In the genomic region with DNA sequence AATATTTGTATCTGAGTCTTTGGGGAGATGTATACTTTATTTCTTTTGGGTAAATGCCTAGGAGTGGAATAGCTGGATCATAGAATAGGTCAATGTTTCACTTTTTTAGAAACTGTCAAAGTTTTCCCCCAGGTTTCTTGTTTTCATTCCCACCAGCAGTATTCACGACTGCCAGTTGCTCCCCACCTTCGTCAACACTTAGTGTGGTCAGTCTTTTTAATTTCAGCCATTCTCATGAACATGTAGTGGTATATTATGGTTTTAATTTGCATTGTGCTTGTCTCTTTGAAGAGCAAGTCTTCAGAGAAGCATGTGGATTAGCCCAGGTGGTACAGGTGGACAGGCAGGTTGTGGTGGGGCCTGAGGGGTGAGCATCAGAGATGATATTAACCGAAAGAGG, we compare ENCODE assay signal across 34 cellular contexts. TPM values are rescaled to one million over a fixed set of nuclear protein-coding genes. Genes with fewer than 3 reads are reported as not detected.
"Had no signal": no experiment of that assay in that cellular context is flagged by ENCODE, and none has a peak within 500 bp of the region (broad histone marks: within the 10 kb centered on the region; RNA-seq: fewer than 3 reads in every experiment).

No MANE protein-coding gene starts in this region.

- H3K36me3 ChIP-seq: neutrophil, pancreas, prostate gland, right atrium auricular region, spleen, suprapubic skin, tibial artery, transverse colon, upper lobe of right lung, uterus had no signal

- H3K36me3 Mint-ChIP-seq: naive thymus-derived CD8-positive, alpha-beta T cell; natural killer cell treated with Interleukin-12 subunit alpha and Interleukin-12 subunit beta and Interleukin-15 and Interleukin-18, amount 100 ng/mL, for 72 hours; stimulated activated memory B cell treated with anti-CD40 and anti-IgM and Interleukin-4, amounts not matched to agents 10 μg/mL and 1 μg/mL and 100 μg/mL, for 72 hours; type B pancreatic cell had no signal

- H3K4me1 ChIP-seq: pancreas, prostate gland, right atrium auricular region, spleen, suprapubic skin, tibial artery, upper lobe of right lung, uterus had no signal

- FAIRE-seq: pancreas had no signal

- H3K27ac ChIP-seq: neutrophil, pancreas, prostate gland, right atrium auricular region, skin epidermis, spleen, suprapubic skin, testis, tibial artery, transverse colon, upper lobe of right lung, uterus had no signal

- H3K4me3 ChIP-seq: pancreas, prostate gland, right atrium auricular region, skin epidermis, smooth muscle cell, spleen, suprapubic skin, testis, tibial artery, transverse colon, upper lobe of right lung, uterus had no signal

- H3K9me3 ChIP-seq: neutrophil, pancreas, prostate gland, right atrium auricular region, suprapubic skin, testis, transverse colon, upper lobe of right lung, uterus had no signal

- H3K27me3 ChIP-seq: neutrophil, pancreas, right atrium auricular region, spleen, suprapubic skin, testis, tibial artery, transverse colon, upper lobe of right lung, uterus had no signal

- H3K27ac Mint-ChIP-seq: naive thymus-derived CD8-positive, alpha-beta T cell; natural killer cell treated with Interleukin-12 subunit alpha and Interleukin-12 subunit beta and Interleukin-15 and Interleukin-18, amount 100 ng/mL, for 72 hours; nephron progenitor cell; stimulated activated memory B cell treated with anti-CD40 and anti-IgM and Interleukin-4, amounts not matched to agents 10 μg/mL and 1 μg/mL and 100 μg/mL, for 72 hours; stimulated activated naive CD8-positive, alpha-beta T cell treated with anti-CD3 and anti-CD28 coated beads, Interleukin-15, amount 100 ng/mL, for 72 hours; type B pancreatic cell had no signal

- H3K4me2 ChIP-seq: smooth muscle cell had no signal

- H3K4me3 Mint-ChIP-seq: naive thymus-derived CD8-positive, alpha-beta T cell; natural killer cell treated with Interleukin-12 subunit alpha and Interleukin-12 subunit beta and Interleukin-15 and Interleukin-18, amount 100 ng/mL, for 72 hours; nephron progenitor cell; neural crest cell; stimulated activated memory B cell treated with anti-CD40 and anti-IgM and Interleukin-4, amounts not matched to agents 10 μg/mL and 1 μg/mL and 100 μg/mL, for 72 hours; stimulated activated naive CD8-positive, alpha-beta T cell treated with anti-CD3 and anti-CD28 coated beads, Interleukin-15, amount 100 ng/mL, for 72 hours; type B pancreatic cell had no signal

- H3K4me1 Mint-ChIP-seq: naive thymus-derived CD8-positive, alpha-beta T cell; stimulated activated memory B cell treated with anti-CD40 and anti-IgM and Interleukin-4, amounts not matched to agents 10 μg/mL and 1 μg/mL and 100 μg/mL, for 72 hours; stimulated activated naive CD8-positive, alpha-beta T cell treated with anti-CD3 and anti-CD28 coated beads, Interleukin-15, amount 100 ng/mL, for 72 hours had no signal

- H3K9me3 Mint-ChIP-seq: natural killer cell treated with Interleukin-12 subunit alpha and Interleukin-12 subunit beta and Interleukin-15 and Interleukin-18, amount 100 ng/mL, for 72 hours; neural crest cell; type B pancreatic cell had no signal

- DNase-seq: naive thymus-derived CD8-positive, alpha-beta T cell; nephron progenitor cell; nucleus accumbens; pancreas; retina; spleen; stimulated activated CD4-positive, alpha-beta T cell treated with anti-CD3 and anti-CD28 coated beads, Interleukin-12 subunit alpha, Interleukin-12 subunit beta, amount 100 ng/mL, for 4 hours; stimulated activated CD4-positive, alpha-beta T cell treated with anti-CD3 and anti-CD28 coated beads, Interleukin-1b, Interleukin-23, amount 100 ng/mL, for 48 hours; stimulated activated CD4-positive, alpha-beta T cell treated with anti-CD3 and anti-CD28 coated beads, Interleukin-4, amount 100 ng/mL, for 1 hour; stimulated activated CD4-positive, alpha-beta T cell treated with anti-CD3 and anti-CD28 coated beads, Interleukin-4, amount 100 ng/mL, for 4 hours; stimulated activated CD8-positive, alpha-beta memory T cell treated with anti-CD3 and anti-CD28 coated beads, Interleukin-4, amount 100 ng/mL, for 48 hours; stimulated activated naive CD4-positive, alpha-beta T cell; stimulated activated naive CD8-positive, alpha-beta T cell treated with anti-CD3 and anti-CD28 coated beads, Interleukin-15, amount 100 ng/mL, for 72 hours; stimulated activated naive CD8-positive, alpha-beta T cell treated with anti-CD3 and anti-CD28 coated beads, Interleukin-15, Interleukin-2, amounts not matched to agents 100 U/mL and 50 U/mL, for 24 hours; substantia nigra; testis; tibial artery; transverse colon; upper lobe of right lung; uterus had no signal

- ATAC-seq: naive thymus-derived CD8-positive, alpha-beta T cell; natural killer cell treated with Interleukin-12 subunit alpha and Interleukin-12 subunit beta and Interleukin-15 and Interleukin-18, amount 100 ng/mL, for 72 hours; pancreas; sciatic nerve; stimulated activated memory B cell treated with anti-CD40 and anti-IgM and Interleukin-4, amounts not matched to agents 10 μg/mL and 1 μg/mL and 100 μg/mL, for 72 hours; stimulated activated naive CD8-positive, alpha-beta T cell treated with anti-CD3 and anti-CD28 coated beads, Interleukin-15, amount 100 ng/mL, for 72 hours; stimulated activated naive CD8-positive, alpha-beta T cell treated with anti-CD3 and anti-CD28 coated beads, Interleukin-15, Interleukin-2, amounts not matched to agents 100 U/mL and 50 U/mL, for 24 hours; upper lobe of right lung had no signal

RNA-seq across cellular contexts. Expression of gene TEKT5, which starts 53.8 kb away (rescaled TPM):
- total RNA-seq: omental fat pad, osteocyte, pulmonary artery endothelial cell, right atrium auricular region, sciatic nerve, smooth muscle cell, upper lobe of right lung had no signal
- polyA plus RNA-seq: naive thymus-derived CD8-positive, alpha-beta T cell; smooth muscle cell had no signal
